In genomic region chr6:30163090-30163917, GRCh38 we compare ENCODE assay signal across 11 cellular contexts. TPM values are rescaled to one million over a fixed set of nuclear protein-coding genes. Genes with fewer than 3 reads are reported as not detected.
DNase-seq lines count a peak whose midpoint lies in the region; ATAC-seq, FAIRE-seq and TF ChIP-seq lines count a peak whose summit lies in the region.
"Had no signal": no experiment of that assay in that cellular context is flagged by ENCODE, and none has a peak within 500 bp of the region (broad histone marks: within the 10 kb centered on the region; RNA-seq: fewer than 3 reads in every experiment).

TRIM15 (plus strand) TSS chr6:30163546; CDS start chr6:30163685, 139 bp downstream.

- no peaks in the 10 kb centered on the region for H3K9me3 ChIP-seq in kidney (ENCODE audit: control insufficient read depth in 1 of 2, low read length in 2 of 2)
- no peaks in the 10 kb centered on the region for H3K9me3 ChIP-seq in aorta (ENCODE audit: control insufficient read depth, low read length)
- no peaks in the 10 kb centered on the region for H3K9me3 ChIP-seq in MG63
- H3K9me3 ChIP-seq: stomach had no signal

- TF ChIP-seq CTCF in kidney (IDR thresholded peaks at IDR 0.05; ENCODE audit: borderline replicate concordance, extremely low read depth, insufficient read depth): no peak

- H3K27ac Mint-ChIP-seq in activated CD8-positive, alpha-beta memory T cell treated with anti-CD3 and anti-CD28 coated beads, Interleukin-2, amount 10 ng/mL, durations not matched to agents 7 days and 5 days: no peak within 1 kb of the TSS
- H3K27ac Mint-ChIP-seq: natural killer cell had no signal

- peak within 1 kb of the TSS in 1 of 2 donors; percentile 63 for H3K9ac ChIP-seq in kidney (ENCODE audit: low read length in 2 of 2)

- H3K4me1 Mint-ChIP-seq in activated CD8-positive, alpha-beta memory T cell treated with anti-CD3 and anti-CD28 coated beads, Interleukin-2, amount 10 ng/mL, durations not matched to agents 7 days and 5 days: peaks cover 35% of the 10 kb centered on the region
- H3K4me1 Mint-ChIP-seq: natural killer cell had no signal

- DNase-seq in activated CD4-positive, alpha-beta T cell treated with anti-CD3 and anti-CD28 coated beads for 24 hours (ENCODE audit: low read depth in 2 of 2): peak; percentile 33 to 55
- no peak for DNase-seq in activated CD4-positive, alpha-beta T cell treated with anti-CD3 and anti-CD28 coated beads for 1 hour
- peak; percentile 57 for DNase-seq in activated CD8-positive, alpha-beta memory T cell treated with anti-CD3 and anti-CD28 coated beads, Interleukin-2, amount 10 ng/mL, durations not matched to agents 7 days and 5 days
- no peak for DNase-seq in kidney
- peak; percentile 62 for DNase-seq in stimulated activated naive CD8-positive, alpha-beta T cell treated with anti-CD3 and anti-CD28 coated beads, Interleukin-15, Interleukin-2, amounts not matched to agents 100 U/mL and 50 U/mL, for 24 hours
- DNase-seq in aorta: no peak
- no peak for DNase-seq in MG63
- DNase-seq: natural killer cell, SIG-M5, stomach had no signal

- H3K27ac ChIP-seq in kidney (ENCODE audit: low read depth in 2 of 2, low read length in 2 of 2): peak within 1 kb of the TSS; percentile 62 to 89
- no peak within 1 kb of the TSS for H3K27ac ChIP-seq in aorta (ENCODE audit: low read depth in 1 of 2, low read length in 2 of 2)
- H3K27ac ChIP-seq: stomach had no signal

- H3K9me3 Mint-ChIP-seq in activated CD8-positive, alpha-beta memory T cell treated with anti-CD3 and anti-CD28 coated beads, Interleukin-2, amount 10 ng/mL, durations not matched to agents 7 days and 5 days (ENCODE audit: low read depth): no peaks in the 10 kb centered on the region
- H3K9me3 Mint-ChIP-seq: natural killer cell had no signal

- no peaks in the 10 kb centered on the region for H3K4me1 ChIP-seq in kidney (ENCODE audit: control insufficient read depth in 1 of 2, insufficient read depth in 1 of 2, low read depth in 1 of 2, low read length in 2 of 2)
- H3K4me1 ChIP-seq in aorta (ENCODE audit: control insufficient read depth in 1 of 2, insufficient read depth in 2 of 2, low read length in 2 of 2): no peaks in the 10 kb centered on the region

- no peaks in the 10 kb centered on the region for H3K36me3 Mint-ChIP-seq in activated CD8-positive, alpha-beta memory T cell treated with anti-CD3 and anti-CD28 coated beads, Interleukin-2, amount 10 ng/mL, durations not matched to agents 7 days and 5 days
- H3K36me3 Mint-ChIP-seq: natural killer cell had no signal

- ATAC-seq in activated CD8-positive, alpha-beta memory T cell treated with anti-CD3 and anti-CD28 coated beads, Interleukin-2, amount 10 ng/mL, durations not matched to agents 7 days and 5 days: peak; percentile 63
- peak; percentile 70 for ATAC-seq in stimulated activated naive CD8-positive, alpha-beta T cell treated with anti-CD3 and anti-CD28 coated beads, Interleukin-15, Interleukin-2, amounts not matched to agents 100 U/mL and 50 U/mL, for 24 hours
- ATAC-seq in GM18867 (IDR thresholded peaks at IDR 0.05; ENCODE audit: unreplicated experiment): no peak
- no peak for ATAC-seq in aorta (ENCODE audit: low FRiP score)
- ATAC-seq: natural killer cell had no signal

- CTCF ChIA-PET in activated CD8-positive, alpha-beta memory T cell treated with anti-CD3 and anti-CD28 coated beads, Interleukin-2, amount 10 ng/mL, durations not matched to agents 7 days and 5 days (lab: Charles Lee): interaction anchor here (1.3 kb wide), 1 partner anchor 32 kb away, joined by 4 read pairs; no protein-coding TSS in a partner anchor

- no peak for FAIRE-seq in kidney (lab: Jason Lieb, UNC)

- H3K4me3 Mint-ChIP-seq in activated CD8-positive, alpha-beta memory T cell treated with anti-CD3 and anti-CD28 coated beads, Interleukin-2, amount 10 ng/mL, durations not matched to agents 7 days and 5 days: no peak within 1 kb of the TSS
- H3K4me3 Mint-ChIP-seq: natural killer cell had no signal

- H3K27me3 ChIP-seq in aorta (ENCODE audit: control insufficient read depth in 1 of 2, insufficient read depth in 2 of 2, low read length in 1 of 2): no peaks in the 10 kb centered on the region
- H3K27me3 ChIP-seq in MG63: no peaks in the 10 kb centered on the region

- WGBS in aorta, 2 donors: 76 to 79% methylated on average over 31 of the region's 31 CpGs

- intact Hi-C loops in kidney (cut with DNase I): no loop called here
- intact Hi-C loops in aorta (cut with DNase I): no loop called here

- H3K27me3 Mint-ChIP-seq in activated CD8-positive, alpha-beta memory T cell treated with anti-CD3 and anti-CD28 coated beads, Interleukin-2, amount 10 ng/mL, durations not matched to agents 7 days and 5 days: peaks cover 33% of the 10 kb centered on the region

- peak within 1 kb of the TSS; percentile 66 to 67 for H3K4me3 ChIP-seq in kidney (ENCODE audit: low read length in 2 of 2)
- H3K4me3 ChIP-seq in aorta (ENCODE audit: low read length in 2 of 2): no peak within 1 kb of the TSS
- no peak within 1 kb of the TSS for H3K4me3 ChIP-seq in MG63
- H3K4me3 ChIP-seq: stomach had no signal

- peaks cover 4% of the 10 kb centered on the region in 2 donors for H3K36me3 ChIP-seq in kidney (ENCODE audit: control insufficient read depth in 1 of 2, insufficient read depth in 2 of 2, low read length in 2 of 2)
- H3K36me3 ChIP-seq in aorta (ENCODE audit: control insufficient read depth in 1 of 2, insufficient read depth in 2 of 2, low read length in 1 of 2): no peaks in the 10 kb centered on the region
- no peaks in the 10 kb centered on the region for H3K36me3 ChIP-seq in MG63
- H3K36me3 ChIP-seq: stomach had no signal

RNA-seq across cellular contexts. Expression of gene TRIM15, which starts in this region (rescaled TPM):
- total RNA-seq in activated CD8-positive, alpha-beta memory T cell treated with anti-CD3 and anti-CD28 coated beads, Interleukin-2, amount 10 ng/mL, durations not matched to agents 7 days and 5 days: not detected
- total RNA-seq in kidney (2.2 TPM), aorta (not detected)
- polyA plus RNA-seq in kidney (ENCODE audit: insufficient read depth, low read depth, low replicate concordance) (7.1 TPM), aorta (1 to 10 TPM; 1.6 to 7.0 TPM)
- not detected in 2 replicates for total RNA-seq in MG63 (2014; rRNA removed; shearing (Covaris generic); ENCODE audit: low replicate concordance)
- total RNA-seq: natural killer cell had no signal

Comparison
In these comparisons a context has a peak if more than half of its experiments do, and no peak if none do; other contexts are left out.
1. DNase-seq: peak in activated CD4-positive, alpha-beta T cell treated with anti-CD3 and anti-CD28 coated beads for 24 hours (2 of 2) and stimulated activated naive CD8-positive, alpha-beta T cell treated with anti-CD3 and anti-CD28 coated beads, Interleukin-15, Interleukin-2, amounts not matched to agents 100 U/mL and 50 U/mL, for 24 hours (single experiment); none in activated CD4-positive, alpha-beta T cell treated with anti-CD3 and anti-CD28 coated beads for 1 hour (single experiment), kidney (single experiment), aorta (0 of 2) and MG63 (single experiment).
2. Peak in DNase-seq and ATAC-seq in activated CD8-positive, alpha-beta memory T cell treated with anti-CD3 and anti-CD28 coated beads, Interleukin-2, amount 10 ng/mL, durations not matched to agents 7 days and 5 days; RNA of the gene not detected or under 1 TPM.
3. H3K27ac ChIP-seq: peak in kidney (2 of 2); none in aorta (0 of 2).
4. H3K4me3 ChIP-seq: peak in kidney (2 of 2); none in aorta (0 of 2) and MG63 (single experiment).